In genomic region chr7:132076301-132077049, GRCh38 we compare ENCODE assay signal across 17 cellular contexts.
DNase-seq lines count a peak whose midpoint lies in the region; ATAC-seq and TF ChIP-seq lines count a peak whose summit lies in the region.
"Had no signal": no experiment of that assay in that cellular context is flagged by ENCODE, and none has a peak within 500 bp of the region (broad histone marks: within the 10 kb centered on the region; RNA-seq: fewer than 3 reads in every experiment).

No MANE protein-coding gene starts in this region.

- H3K27ac Mint-ChIP-seq in brain, result peak overlapping the region; percentile 36 to 93 (median 81)
- no peak overlapping the region for H3K27ac Mint-ChIP-seq in T-helper 2 cell treated with Interferon-gamma antibody and Interleukin-4, amounts not matched to agents 5 μg/mL and 100 μg/mL, for 36 hours

- peaks cover 39% of the 10 kb centered on the region for H3K4me1 Mint-ChIP-seq in brain
- no peaks in the 10 kb centered on the region for H3K4me1 Mint-ChIP-seq in T-helper 2 cell treated with Interferon-gamma antibody and Interleukin-4, amounts not matched to agents 5 μg/mL and 100 μg/mL, for 36 hours (ENCODE audit: low read depth)
- H3K4me1 Mint-ChIP-seq: CD8-positive, alpha-beta memory T cell had no signal

- no peaks in the 10 kb centered on the region for H4K20me1 ChIP-seq in BLaER1

- H3K27me3 ChIP-seq in BLaER1, result no peaks in the 10 kb centered on the region

- no peak for ATAC-seq in HG02981 (IDR thresholded peaks at IDR 0.05; ENCODE audit: unreplicated experiment)

- no peak overlapping the region for H3K4me3 ChIP-seq in BLaER1

- no peak overlapping the region for H3K27ac ChIP-seq in BLaER1

- H3K36me3 ChIP-seq in BLaER1, result no peaks in the 10 kb centered on the region

- H3K4me2 ChIP-seq in BLaER1, result peak overlapping the region; percentile 14; the same call in 1 of the 2 replicates

- TF ChIP-seq CTCF in brain (conservative IDR thresholded peaks at IDR 0.05), result no peak

- H3K4me1 ChIP-seq in BLaER1, result peaks cover 28% of the 10 kb centered on the region

- H3K9me3 ChIP-seq in BLaER1, result no peaks in the 10 kb centered on the region

- H3K4me3 Mint-ChIP-seq in brain, result peak overlapping the region in 1 of 5 experiments; percentile 19
- H3K4me3 Mint-ChIP-seq in T-helper 2 cell treated with Interferon-gamma antibody and Interleukin-4, amounts not matched to agents 5 μg/mL and 100 μg/mL, for 36 hours, result no peak overlapping the region
- H3K4me3 Mint-ChIP-seq: CD8-positive, alpha-beta memory T cell had no signal

- no peaks in the 10 kb centered on the region for H3K36me3 Mint-ChIP-seq in brain
- H3K36me3 Mint-ChIP-seq in T-helper 2 cell treated with Interferon-gamma antibody and Interleukin-4, amounts not matched to agents 5 μg/mL and 100 μg/mL, for 36 hours (ENCODE audit: low read depth), result no peaks in the 10 kb centered on the region
- H3K36me3 Mint-ChIP-seq: CD8-positive, alpha-beta memory T cell had no signal

- H3K27me3 Mint-ChIP-seq in brain, result peaks cover 15% of the 10 kb centered on the region
- peaks cover 11% of the 10 kb centered on the region for H3K27me3 Mint-ChIP-seq in T-helper 2 cell treated with Interferon-gamma antibody and Interleukin-4, amounts not matched to agents 5 μg/mL and 100 μg/mL, for 36 hours (ENCODE audit: low read depth)

- H3K9me3 Mint-ChIP-seq in brain, result peaks cover 0 to 10% (median 3%) of the 10 kb centered on the region in 5 experiments
- H3K9me3 Mint-ChIP-seq in T-helper 2 cell treated with Interferon-gamma antibody and Interleukin-4, amounts not matched to agents 5 μg/mL and 100 μg/mL, for 36 hours, result no peaks in the 10 kb centered on the region

- DNase-seq in NCI-H1694 (lab: John Stamatoyannopoulos, UW) (peak; percentile 58), mesenteric fat pad (ENCODE audit: low spot score) (peak; percentile 51), NCI-H526 treated with DMSO at 0.1 percent for 48 hours (lab: John Stamatoyannopoulos, UW) (no peak), T-helper 2 cell (no peak)
- no peak for DNase-seq in T-helper 2 cell treated with Interferon-gamma antibody and Interleukin-4, amounts not matched to agents 5 μg/mL and 100 μg/mL, for 36 hours (ENCODE audit: low spot score)
- DNase-seq: CD8-positive, alpha-beta memory T cell; Karpas-422; MM.1S; NCI-H1105; NCI-H1930; NCI-H524 treated with DMSO at 0.1 percent for 48 hours; NK-92 treated with Interleukin-12 subunit alpha and Interleukin-12 subunit beta, amount 100 ng/mL, for 24 hours; RPMI8226; SIG-M5 had no signal

- no peak overlapping the region for H3K9ac ChIP-seq in BLaER1

Comparison
In these comparisons a context has a peak if more than half of its experiments do, and no peak if none do; other contexts are left out.
1. DNase-seq: peak in NCI-H1694 (single experiment) and mesenteric fat pad (single experiment); none in T-helper 2 cell treated with Interferon-gamma antibody and Interleukin-4, amounts not matched to agents 5 μg/mL and 100 μg/mL, for 36 hours (single experiment), NCI-H526 treated with DMSO at 0.1 percent for 48 hours (single experiment) and T-helper 2 cell (0 of 5).